28 cellular contexts compared by ENCODE assay signal in genomic region chr6:86205980-86206379, GRCh38.
"Had no signal": no experiment of that assay in that cellular context is flagged by ENCODE, and none has a peak within 500 bp of the region (broad histone marks: within the 10 kb centered on the region; RNA-seq: fewer than 3 reads in every experiment).

No MANE protein-coding gene starts in this region.

- H3K9me3 ChIP-seq: colonic mucosa, esophagus squamous epithelium, gastrocnemius medialis, gastroesophageal sphincter had no signal

- H3K4me1 ChIP-seq: colonic mucosa, esophagus muscularis mucosa, esophagus squamous epithelium, foreskin keratinocyte, gastrocnemius medialis, gastroesophageal sphincter, heart left ventricle, heart right ventricle had no signal

- H3K27ac ChIP-seq: colonic mucosa, coronary artery, dorsolateral prefrontal cortex, epithelial cell of prostate, esophagus muscularis mucosa, esophagus squamous epithelium, foreskin keratinocyte, gastrocnemius medialis, gastroesophageal sphincter, heart left ventricle, heart right ventricle had no signal

- H3K4me3 ChIP-seq: colonic mucosa, coronary artery, dorsolateral prefrontal cortex, esophagus muscularis mucosa, esophagus squamous epithelium, gastrocnemius medialis, gastroesophageal sphincter, heart left ventricle, heart right ventricle had no signal

- FAIRE-seq: colon, endometrium, endothelial cell of umbilical vein, frontal cortex had no signal

- ATAC-seq: effector memory CD8-positive, alpha-beta T cell; esophagus mucosa; foreskin keratinocyte; gastrocnemius medialis; gastroesophageal sphincter; heart left ventricle; heart right ventricle had no signal

- DNase-seq: colonic mucosa; cortex of kidney; dermis blood vessel endothelial cell; dorsolateral prefrontal cortex; effector CD4-positive, alpha-beta T cell; effector CD8-positive, alpha-beta T cell; effector memory CD4-positive, alpha-beta T cell; effector memory CD8-positive, alpha-beta T cell; endodermal cell; erythroblast; esophagus squamous epithelium; foreskin fibroblast; foreskin keratinocyte; foreskin melanocyte; gastrocnemius medialis; glutamatergic neuron; head of caudate nucleus; heart left ventricle; heart right ventricle had no signal

- H3K36me3 ChIP-seq: colonic mucosa, esophagus muscularis mucosa, esophagus squamous epithelium, gastrocnemius medialis, gastroesophageal sphincter, heart left ventricle, heart right ventricle had no signal
